Comparison of ENCODE assay signal across 17 cellular contexts in genomic region chr10:7302393-7303054, GRCh38.
A peak's percentile ranks its signal among the peaks of the same experiment; 100 is the strongest.
DNase-seq lines count a peak whose midpoint lies in the region; ATAC-seq lines count a peak whose summit lies in the region.
"Had no signal": no experiment of that assay in that cellular context is flagged by ENCODE, and none has a peak within 500 bp of the region (broad histone marks: within the 10 kb centered on the region; RNA-seq: fewer than 3 reads in every experiment).

No MANE protein-coding gene starts in this region.

- no peaks in the 10 kb centered on the region for H3K9me3 Mint-ChIP-seq in activated T-helper 17 cell treated with anti-CD3 and anti-CD28 coated beads, Interleukin-2, amount 50 U/mL, for 72 hours
- H3K9me3 Mint-ChIP-seq in stimulated activated effector memory CD8-positive, alpha-beta T cell treated with anti-CD3 and anti-CD28 coated beads, Interleukin-12 subunit alpha, Interleukin-12 subunit beta, amount 100 ng/mL, for 72 hours: no peaks in the 10 kb centered on the region

- ATAC-seq in activated T-helper 17 cell treated with anti-CD3 and anti-CD28 coated beads, Interleukin-2, amount 50 U/mL, for 72 hours (replicated peaks): no peak
- ATAC-seq in stimulated activated effector memory CD8-positive, alpha-beta T cell treated with anti-CD3 and anti-CD28 coated beads, Interleukin-12 subunit alpha, Interleukin-12 subunit beta, amount 100 ng/mL, for 72 hours: no peak
- ATAC-seq in HG02759 (IDR thresholded peaks at IDR 0.05; ENCODE audit: unreplicated experiment) (no peak), HG03521 (IDR thresholded peaks at IDR 0.05; ENCODE audit: unreplicated experiment) (no peak)
- ATAC-seq: CD8-positive, alpha-beta T cell; Panc1 had no signal

- intact Hi-C loops in posterior vena cava (cut with DNase I): no loop called here

- no peak overlapping the region for H3K4me3 Mint-ChIP-seq in activated T-helper 17 cell treated with anti-CD3 and anti-CD28 coated beads, Interleukin-2, amount 50 U/mL, for 72 hours
- H3K4me3 Mint-ChIP-seq in stimulated activated effector memory CD8-positive, alpha-beta T cell treated with anti-CD3 and anti-CD28 coated beads, Interleukin-12 subunit alpha, Interleukin-12 subunit beta, amount 100 ng/mL, for 72 hours: no peak overlapping the region
- H3K4me3 Mint-ChIP-seq: CD8-positive, alpha-beta T cell had no signal

- H3K27me3 Mint-ChIP-seq in activated T-helper 17 cell treated with anti-CD3 and anti-CD28 coated beads, Interleukin-2, amount 50 U/mL, for 72 hours: no peaks in the 10 kb centered on the region

- peak; percentile 73 for DNase-seq in HCEC 1CT
- DNase-seq in islet precursor cell: peak; percentile 65
- no peak for DNase-seq in stimulated activated effector memory CD8-positive, alpha-beta T cell treated with anti-CD3 and anti-CD28 coated beads, Interleukin-12 subunit alpha, Interleukin-12 subunit beta, amount 100 ng/mL, for 72 hours (ENCODE audit: low spot score in 2 of 2)
- no peak for DNase-seq in posterior vena cava (ENCODE audit: low spot score)
- no peak for DNase-seq in G401 (ENCODE audit: low spot score)
- DNase-seq: activated CD4-positive, alpha-beta T cell treated with anti-CD3 and anti-CD28 coated beads, Interleukin-2, amount 50 U/mL, for 1 hour; CD8-positive, alpha-beta T cell; effector memory CD4-positive, alpha-beta T cell; glutamatergic neuron; kidney; NCI-H524; sigmoid colon; T-helper 1 cell had no signal

- in situ Hi-C loops in G401 (cut with HindIII; ENCODE audit: low sequenced_read_pairs): no loop called here

- peaks cover 17% of the 10 kb centered on the region for H3K4me1 Mint-ChIP-seq in activated T-helper 17 cell treated with anti-CD3 and anti-CD28 coated beads, Interleukin-2, amount 50 U/mL, for 72 hours
- peaks cover 53% of the 10 kb centered on the region for H3K4me1 Mint-ChIP-seq in stimulated activated effector memory CD8-positive, alpha-beta T cell treated with anti-CD3 and anti-CD28 coated beads, Interleukin-12 subunit alpha, Interleukin-12 subunit beta, amount 100 ng/mL, for 72 hours

- H3K36me3 Mint-ChIP-seq in activated T-helper 17 cell treated with anti-CD3 and anti-CD28 coated beads, Interleukin-2, amount 50 U/mL, for 72 hours (ENCODE audit: low read depth): no peaks in the 10 kb centered on the region
- H3K36me3 Mint-ChIP-seq in stimulated activated effector memory CD8-positive, alpha-beta T cell treated with anti-CD3 and anti-CD28 coated beads, Interleukin-12 subunit alpha, Interleukin-12 subunit beta, amount 100 ng/mL, for 72 hours: no peaks in the 10 kb centered on the region

- H3K27ac Mint-ChIP-seq in activated T-helper 17 cell treated with anti-CD3 and anti-CD28 coated beads, Interleukin-2, amount 50 U/mL, for 72 hours: peak overlapping the region; percentile 10
- peak overlapping the region; percentile 38 for H3K27ac Mint-ChIP-seq in stimulated activated effector memory CD8-positive, alpha-beta T cell treated with anti-CD3 and anti-CD28 coated beads, Interleukin-12 subunit alpha, Interleukin-12 subunit beta, amount 100 ng/mL, for 72 hours

Comparison
In these comparisons a context has a peak if more than half of its experiments do, and no peak if none do; other contexts are left out.
1. DNase-seq: peak in HCEC 1CT (single experiment) and islet precursor cell (single experiment); none in stimulated activated effector memory CD8-positive, alpha-beta T cell treated with anti-CD3 and anti-CD28 coated beads, Interleukin-12 subunit alpha, Interleukin-12 subunit beta, amount 100 ng/mL, for 72 hours (0 of 2), posterior vena cava (single experiment) and G401 (single experiment).